ENCODE assay signal across 14 cellular contexts in genomic region chr5:139415869-139416268, GRCh38. TPM values are rescaled to one million over a fixed set of nuclear protein-coding genes. Genes with fewer than 3 reads are reported as not detected.
DNase-seq lines count a peak whose midpoint lies in the region; ATAC-seq and TF ChIP-seq lines count a peak whose summit lies in the region.
"Had no signal": no experiment of that assay in that cellular context is flagged by ENCODE, and none has a peak within 500 bp of the region (broad histone marks: within the 10 kb centered on the region; RNA-seq: fewer than 3 reads in every experiment).

No MANE protein-coding gene starts in this region.

- H3K27ac Mint-ChIP-seq in activated CD4-positive, alpha-beta T cell treated with anti-CD3 and anti-CD28 coated beads, Interleukin-2, amount 10 ng/mL, durations not matched to agents 24 days and 14 days, result peak overlapping the region; percentile 95
- H3K27ac Mint-ChIP-seq in HFFc6, result no peak overlapping the region
- H3K27ac Mint-ChIP-seq: endodermal cell, immature natural killer cell had no signal

- intact Hi-C loops in activated CD4-positive, alpha-beta T cell treated with anti-CD3 and anti-CD28 coated beads, Interleukin-2, amount 10 ng/mL, durations not matched to agents 24 days and 14 days (cut with micrococcal nuclease), result loop anchor here (1.0 to 2.0 kb wide), 5 partner anchors 23 to 221 kb away; partner anchors contain the start of gene UBE2D2
- intact Hi-C loops in spleen (cut with DNase I; ENCODE audit: low total_unique reads), result no loop called here

- no peak for DNase-seq in activated CD4-positive, alpha-beta T cell treated with anti-CD3 and anti-CD28 coated beads, Interleukin-2, amount 10 ng/mL, durations not matched to agents 24 days and 14 days
- no peak for DNase-seq in activated CD4-positive, alpha-beta T cell treated with anti-CD3 and anti-CD28 coated beads, Interleukin-2, amount 50 U/mL, for 4 hours
- DNase-seq in OCI-M1 (lab: John Stamatoyannopoulos, UW) (peak; percentile 78), coronary artery (ENCODE audit: low spot score) (no peak), spleen (no peak), foreskin fibroblast (no peak), HFFc6 (no peak)
- DNase-seq: activated CD8-positive, alpha-beta memory T cell treated with anti-CD3 and anti-CD28 coated beads, Interleukin-2, amount 50 U/mL, for 4 hours; endodermal cell; immature natural killer cell had no signal

- H3K27ac ChIP-seq in coronary artery (peak overlapping the region; percentile 70 to 71), spleen (peak overlapping the region in 6 of 8 donors; percentile 22 to 77 (median 53))
- H3K27ac ChIP-seq: SJSA1 had no signal

- peak overlapping the region; percentile 64 for H3K4me3 Mint-ChIP-seq in activated CD4-positive, alpha-beta T cell treated with anti-CD3 and anti-CD28 coated beads, Interleukin-2, amount 10 ng/mL, durations not matched to agents 24 days and 14 days
- no peak overlapping the region for H3K4me3 Mint-ChIP-seq in HFFc6
- H3K4me3 Mint-ChIP-seq: endodermal cell, immature natural killer cell had no signal

- no peaks in the 10 kb centered on the region for H3K9me3 Mint-ChIP-seq in activated CD4-positive, alpha-beta T cell treated with anti-CD3 and anti-CD28 coated beads, Interleukin-2, amount 10 ng/mL, durations not matched to agents 24 days and 14 days
- H3K9me3 Mint-ChIP-seq in HFFc6, result no peaks in the 10 kb centered on the region
- H3K9me3 Mint-ChIP-seq: endodermal cell, immature natural killer cell had no signal

- no peaks in the 10 kb centered on the region for H3K9me3 ChIP-seq in spleen
- H3K9me3 ChIP-seq: SJSA1 had no signal

- H3K4me3 ChIP-seq in coronary artery (no peak overlapping the region), spleen (no peak overlapping the region), foreskin fibroblast (ENCODE audit: low read depth in 1 of 2, low read length in 2 of 2) (no peak overlapping the region)
- H3K4me3 ChIP-seq: SJSA1 had no signal

- peaks cover 0 to 30% (median 9%) of the 10 kb centered on the region in 6 donors for H3K36me3 ChIP-seq in spleen

- peaks cover 62% of the 10 kb centered on the region for H3K4me1 Mint-ChIP-seq in activated CD4-positive, alpha-beta T cell treated with anti-CD3 and anti-CD28 coated beads, Interleukin-2, amount 10 ng/mL, durations not matched to agents 24 days and 14 days
- peaks cover 19% of the 10 kb centered on the region for H3K4me1 Mint-ChIP-seq in HFFc6 (ENCODE audit: low read depth)
- H3K4me1 Mint-ChIP-seq: immature natural killer cell had no signal

- no peak for ATAC-seq in GM19035 (IDR thresholded peaks at IDR 0.05; ENCODE audit: unreplicated experiment)

- H3K36me3 Mint-ChIP-seq in activated CD4-positive, alpha-beta T cell treated with anti-CD3 and anti-CD28 coated beads, Interleukin-2, amount 10 ng/mL, durations not matched to agents 24 days and 14 days (ENCODE audit: low read depth), result peaks cover 43% of the 10 kb centered on the region
- H3K36me3 Mint-ChIP-seq in HFFc6 (ENCODE audit: low read depth), result peaks cover 10% of the 10 kb centered on the region; the same call in 1 of the 2 replicates

- H3K4me1 ChIP-seq in spleen, result peaks cover 3 to 54% (median 22%) of the 10 kb centered on the region in 6 donors
- H3K4me1 ChIP-seq: SJSA1 had no signal

- no peaks in the 10 kb centered on the region for H3K27me3 Mint-ChIP-seq in activated CD4-positive, alpha-beta T cell treated with anti-CD3 and anti-CD28 coated beads, Interleukin-2, amount 10 ng/mL, durations not matched to agents 24 days and 14 days
- H3K27me3 Mint-ChIP-seq in HFFc6 (ENCODE audit: insufficient read depth), result no peaks in the 10 kb centered on the region; the same call in 1 of the 2 replicates

- no peak for TF ChIP-seq CTCF in coronary artery (IDR thresholded peaks at IDR 0.05)
- TF ChIP-seq CTCF in spleen (IDR thresholded peaks at IDR 0.05 in 8 of 11, conservative IDR thresholded peaks at IDR 0.05 in 3 of 11), result no peak
- TF ChIP-seq CTCF in foreskin fibroblast (IDR thresholded peaks at IDR 0.05; ENCODE audit: low read depth, low read length), result no peak
- no peak for TF ChIP-seq CTCF in HFFc6 (IDR thresholded peaks at IDR 0.05)

- no peaks in the 10 kb centered on the region for H3K27me3 ChIP-seq in spleen (replicated peaks in 1 of 7)
- H3K27me3 ChIP-seq: SJSA1 had no signal

- TF ChIP-seq POLR2A in spleen (IDR thresholded peaks at IDR 0.05), result no peak

RNA-seq across cellular contexts. Expression of gene SPATA24, which starts 12.0 kb away (rescaled TPM):
- 4.2 TPM in 2 replicates for total RNA-seq in activated CD4-positive, alpha-beta T cell treated with anti-CD3 and anti-CD28 coated beads, Interleukin-2, amount 10 ng/mL, durations not matched to agents 24 days and 14 days
- total RNA-seq in spleen, result 1 to 10 TPM; 2.1 to 7.6 (median 3.7) TPM
- polyA plus RNA-seq in spleen, result 1 to 10 TPM; 8.5 to 9.5 (median 9.0) TPM
- total RNA-seq in HFFc6 (2021; fragmentation: NEBNext Ultra II Directional; extraction: Animal tissue kit (Norgen Biotek cat#: 25700)), result 1 to 10 TPM; 4.0 to 6.9 (median 5.2) TPM

RNA-seq across cellular contexts. Expression of gene PROB1, which starts 21.0 kb away (rescaled TPM):
- total RNA-seq in activated CD4-positive, alpha-beta T cell treated with anti-CD3 and anti-CD28 coated beads, Interleukin-2, amount 10 ng/mL, durations not matched to agents 24 days and 14 days, result 8.4 and 9.2 TPM in 2 replicates
- total RNA-seq in spleen, result 1 to 10 TPM; 1.1 to 3.2 (median 2.3) TPM
- 1 to 10 TPM in 1 of 3 donors, under 1 TPM in 2; 0.33 to 1.3 (median 0.99) TPM for polyA plus RNA-seq in spleen
- total RNA-seq in HFFc6 (2021; fragmentation: NEBNext Ultra II Directional; extraction: Animal tissue kit (Norgen Biotek cat#: 25700)), result 1 to 10 TPM; 2.8 to 5.3 (median 5.1) TPM

RNA-seq across cellular contexts. Expression of gene DNAJC18, which starts 23.5 kb away (rescaled TPM):
- 34.2 and 38.6 TPM in 2 replicates for total RNA-seq in activated CD4-positive, alpha-beta T cell treated with anti-CD3 and anti-CD28 coated beads, Interleukin-2, amount 10 ng/mL, durations not matched to agents 24 days and 14 days
- total RNA-seq in spleen, result 10 to 100 TPM in 1 of 7 donors, 1 to 10 TPM in 6; 4.0 to 10.8 (median 7.8) TPM
- polyA plus RNA-seq in spleen, result 1 to 10 TPM; 1.3 to 7.1 (median 4.5) TPM
- 10 to 100 TPM; 14.3 to 19.9 (median 18.2) TPM for total RNA-seq in HFFc6 (2021; fragmentation: NEBNext Ultra II Directional; extraction: Animal tissue kit (Norgen Biotek cat#: 25700))

RNA-seq across cellular contexts. Expression of gene MZB1, which starts 26.2 kb away (rescaled TPM):
- 28.3 and 29.1 TPM in 2 replicates for total RNA-seq in activated CD4-positive, alpha-beta T cell treated with anti-CD3 and anti-CD28 coated beads, Interleukin-2, amount 10 ng/mL, durations not matched to agents 24 days and 14 days
- total RNA-seq in spleen, result 100 to 1,000 TPM in 3 of 7 donors, 10 to 100 TPM in 4; 72.6 to 273 (median 97.8) TPM
- 100 to 1,000 TPM; 114 to 179 (median 144) TPM for polyA plus RNA-seq in spleen
- total RNA-seq in HFFc6 (2021; fragmentation: NEBNext Ultra II Directional; extraction: Animal tissue kit (Norgen Biotek cat#: 25700)), result under 1 TPM in 2 of 6 experiments, not detected in 4; 0.14 to 0.20 TPM
- total RNA-seq: bronchial epithelial cell, frontal cortex, SJSA1 had no signal

RNA-seq across cellular contexts. Expression of gene SLC23A1, which starts 32.8 kb away (rescaled TPM):
- 1.8 and 2.1 TPM in 2 replicates for total RNA-seq in activated CD4-positive, alpha-beta T cell treated with anti-CD3 and anti-CD28 coated beads, Interleukin-2, amount 10 ng/mL, durations not matched to agents 24 days and 14 days
- 1 to 10 TPM in 4 of 7 donors, under 1 TPM in 2, not detected in 1; 0.28 to 2.4 (median 1.6) TPM for total RNA-seq in spleen
- polyA plus RNA-seq in spleen, result 1 to 10 TPM in 1 of 3 donors, under 1 TPM in 2; 0.87 to 1.2 (median 0.89) TPM
- total RNA-seq in HFFc6 (2021; fragmentation: NEBNext Ultra II Directional; extraction: Animal tissue kit (Norgen Biotek cat#: 25700)), result not detected
- total RNA-seq: bronchial epithelial cell, frontal cortex, SJSA1 had no signal
